In genomic region chr3:65597225-65597951, GRCh38 we compare ENCODE assay signal across 8 cellular contexts.
DNase-seq lines count a peak whose midpoint lies in the region; ATAC-seq and TF ChIP-seq lines count a peak whose summit lies in the region.

No MANE protein-coding gene starts in this region.

- DNase-seq in NCI-H146 (lab: John Stamatoyannopoulos, UW) (peak; percentile 64), colonic mucosa (peak; percentile 24), left lung (peak in 1 of 2 donors; percentile 49), transverse colon (peak; percentile 12), NAMALWA (ENCODE audit: low spot score) (no peak)
- no peak for DNase-seq in activated naive CD8-positive, alpha-beta T cell treated with anti-CD3 and anti-CD28 coated beads for 36 hours

- in situ Hi-C loops in transverse colon (cut with MboI; ENCODE audit: low pct_ligation_motif_present in 1 of 4, low pct_unique_long_range_greater_than_20kb in 1 of 4, low sequenced_read_pairs in 3 of 4): no loop called here

- no peaks in the 10 kb centered on the region for H3K27me3 ChIP-seq in colonic mucosa
- peaks cover 0 to 15% of the 10 kb centered on the region in 2 donors for H3K27me3 ChIP-seq in left lung
- H3K27me3 ChIP-seq in transverse colon: no peaks in the 10 kb centered on the region

- WGBS in transverse colon (ENCODE audit: low coverage in 1 of 2), 2 donors: 0 to 21% methylated on average over 5 to 31 of the region's 34 CpGs

- TF ChIP-seq EP300 in transverse colon (IDR thresholded peaks at IDR 0.05; ENCODE audit: low read depth): no peak

- H3K4me3 Mint-ChIP-seq in activated naive CD8-positive, alpha-beta T cell treated with anti-CD3 and anti-CD28 coated beads for 36 hours: no peak overlapping the region

- no peak overlapping the region for H3K9ac ChIP-seq in colonic mucosa (ENCODE audit: low read depth in 2 of 2, low read length in 2 of 2)

- peaks cover 38% of the 10 kb centered on the region for H3K27me3 Mint-ChIP-seq in activated naive CD8-positive, alpha-beta T cell treated with anti-CD3 and anti-CD28 coated beads for 36 hours

- peak; percentile 34 for ATAC-seq in left lung
- ATAC-seq in GM18520 (IDR thresholded peaks at IDR 0.05; ENCODE audit: unreplicated experiment): no peak
- ATAC-seq in HG02840 (IDR thresholded peaks at IDR 0.05; ENCODE audit: low FRiP score, unreplicated experiment): no peak

- intact Hi-C loops in colonic mucosa (cut with DNase I): no loop called here
- intact Hi-C loops in left lung (cut with DNase I): no loop called here
- intact Hi-C loops in transverse colon (cut with DNase I; ENCODE audit: low total_unique reads): no loop called here

- no peaks in the 10 kb centered on the region for H3K36me3 Mint-ChIP-seq in activated naive CD8-positive, alpha-beta T cell treated with anti-CD3 and anti-CD28 coated beads for 36 hours

- H3K36me3 ChIP-seq in colonic mucosa: no peaks in the 10 kb centered on the region
- no peaks in the 10 kb centered on the region for H3K36me3 ChIP-seq in left lung
- no peaks in the 10 kb centered on the region for H3K36me3 ChIP-seq in transverse colon

- H3K4me1 Mint-ChIP-seq in activated naive CD8-positive, alpha-beta T cell treated with anti-CD3 and anti-CD28 coated beads for 36 hours: no peaks in the 10 kb centered on the region

- H3K4me1 ChIP-seq in colonic mucosa (no peaks in the 10 kb centered on the region), left lung (peaks cover 0 to 5% of the 10 kb centered on the region in 2 donors), transverse colon (peaks cover 0 to 12% (median 6%) of the 10 kb centered on the region in 4 donors)

- no peak for TF ChIP-seq CTCF in colonic mucosa (IDR thresholded peaks at IDR 0.05)
- TF ChIP-seq CTCF in left lung (IDR thresholded peaks at IDR 0.05): no peak
- no peak for TF ChIP-seq CTCF in transverse colon (IDR thresholded peaks at IDR 0.05)

- H3K9me3 ChIP-seq in colonic mucosa: no peaks in the 10 kb centered on the region
- H3K9me3 ChIP-seq in left lung: no peaks in the 10 kb centered on the region
- no peaks in the 10 kb centered on the region for H3K9me3 ChIP-seq in transverse colon

- peaks cover 5% of the 10 kb centered on the region for H3K9me3 Mint-ChIP-seq in activated naive CD8-positive, alpha-beta T cell treated with anti-CD3 and anti-CD28 coated beads for 36 hours

- H3K27ac ChIP-seq in colonic mucosa (no peak overlapping the region), left lung (no peak overlapping the region), transverse colon (no peak overlapping the region)

- no peak for TF ChIP-seq POLR2A in transverse colon (IDR thresholded peaks at IDR 0.05)

- no peak overlapping the region for H3K27ac Mint-ChIP-seq in activated naive CD8-positive, alpha-beta T cell treated with anti-CD3 and anti-CD28 coated beads for 36 hours

- H3K4me3 ChIP-seq in colonic mucosa: no peak overlapping the region
- H3K4me3 ChIP-seq in left lung: no peak overlapping the region
- peak overlapping the region in 3 of 4 donors; percentile 3 to 28 (median 16) for H3K4me3 ChIP-seq in transverse colon

Comparison
In these comparisons a context has a peak if more than half of its experiments do, and no peak if none do; other contexts are left out.
1. DNase-seq: peak in NCI-H146 (single experiment), colonic mucosa (single experiment) and transverse colon (single experiment); none in activated naive CD8-positive, alpha-beta T cell treated with anti-CD3 and anti-CD28 coated beads for 36 hours (single experiment) and NAMALWA (single experiment).
2. H3K4me3 ChIP-seq: peak in transverse colon (3 of 4); none in colonic mucosa (single experiment) and left lung (0 of 2).